ENCODE assay signal across 3 cellular contexts in genomic region chr20:8914421-8914820, GRCh38.
"Had no signal": no experiment of that assay in that cellular context is flagged by ENCODE, and none has a peak within 500 bp of the region (broad histone marks: within the 10 kb centered on the region; RNA-seq: fewer than 3 reads in every experiment).

No MANE protein-coding gene starts in this region.

- H3K27ac Mint-ChIP-seq: GM23338, H9 had no signal

- H2AFZ ChIP-seq: GM23338 had no signal

- H3K4me3 Mint-ChIP-seq: GM23338, H9 had no signal

- DNase-seq: H9, HCEC 1CT had no signal

- H3K4me3 ChIP-seq: GM23338 had no signal
